Comparison of ENCODE assay signal across 12 cellular contexts in genomic region chr3:136995652-136996051, GRCh38. TPM values are rescaled to one million over a fixed set of nuclear protein-coding genes. Genes with fewer than 3 reads are reported as not detected.
DNase-seq lines count a peak whose midpoint lies in the region; ATAC-seq and TF ChIP-seq lines count a peak whose summit lies in the region.
"Had no signal": no experiment of that assay in that cellular context is flagged by ENCODE, and none has a peak within 500 bp of the region (broad histone marks: within the 10 kb centered on the region; RNA-seq: fewer than 3 reads in every experiment).

No MANE protein-coding gene starts in this region.

- no peak overlapping the region for H3K9ac ChIP-seq in Karpas-422 (ENCODE audit: low read length)

- no peak overlapping the region for H3K4me3 ChIP-seq in AG10803 (ENCODE audit: low read length)
- no peak overlapping the region for H3K4me3 ChIP-seq in ascending aorta
- H3K4me3 ChIP-seq in heart right ventricle = no peak overlapping the region
- H3K4me3 ChIP-seq in gastrocnemius medialis = no peak overlapping the region
- no peak overlapping the region for H3K4me3 ChIP-seq in Karpas-422 (ENCODE audit: low read length)

- in situ Hi-C loops in gastrocnemius medialis (cut with MboI; ENCODE audit: low sequenced_read_pairs in 4 of 4) (no loop called here), KBM-7 (cut with MboI; ENCODE audit: low pct_unique_long_range_greater_than_20kb, low sequenced_read_pairs) (loop anchor here (25.0 kb wide), 1 partner anchor 233 kb away; the partner anchor contains the start of gene STAG1)

- intact Hi-C loops in ascending aorta (cut with DNase I) (loop anchor here (1.0 to 2.0 kb wide), 2 partner anchors 133 to 243 kb away; partner anchors contain the start of genes NCK1 and STAG1), heart right ventricle (cut with DNase I) (loop anchor here in 1 of 10 donors (5.0 kb wide), 1 partner anchor 243 kb away; the partner anchor contains the start of gene STAG1), gastrocnemius medialis (cut with DNase I; ENCODE audit: low total_unique reads) (no loop called here)

- H3K9me3 ChIP-seq in ascending aorta (no peaks in the 10 kb centered on the region), heart right ventricle (peaks cover 0 to 4% (median 0%) of the 10 kb centered on the region in 11 donors), gastrocnemius medialis (no peaks in the 10 kb centered on the region), Karpas-422 (ENCODE audit: low read length) (no peaks in the 10 kb centered on the region)

- H3K4me2 ChIP-seq in Karpas-422 (ENCODE audit: low read depth, low read length, poor library complexity, severe bottlenecking) = no peak overlapping the region

- WGBS in heart right ventricle, 2 donors = 74 to 95% methylated on average over 1 of the region's 1 CpG

- H3K27ac ChIP-seq in ascending aorta = peak overlapping the region; percentile 77 to 85
- peak overlapping the region; percentile 67 to 89 (median 81) for H3K27ac ChIP-seq in heart right ventricle
- H3K27ac ChIP-seq in gastrocnemius medialis = peak overlapping the region; percentile 60 to 82 (median 78)
- no peak overlapping the region for H3K27ac ChIP-seq in Karpas-422 (ENCODE audit: low read length)

- peak; percentile 54 for DNase-seq in AG10803 (ENCODE audit: low read depth)
- DNase-seq in ascending aorta (ENCODE audit: low spot score in 2 of 2) = no peak
- no peak for DNase-seq in heart right ventricle
- no peak for DNase-seq in gastrocnemius medialis
- DNase-seq in KBM-7 = no peak
- no peak for DNase-seq in NCI-H226
- DNase-seq in D341Med (ENCODE audit: low spot score) = no peak
- no peak for DNase-seq in Karpas-422
- DNase-seq: activated CD4-positive, alpha-beta T cell treated with anti-CD3 and anti-CD28 coated beads for 1 hour; activated T-cell treated with anti-CD3 and anti-CD28 coated beads, Interleukin-2, amount 50 U/mL, for 72 hours; NCI-H1436 treated with DMSO at 0.1 percent for 48 hours had no signal

- TF ChIP-seq CTCF in AG10803 (conservative IDR thresholded peaks at IDR 0.05; ENCODE audit: low read length) (no peak), ascending aorta (IDR thresholded peaks at IDR 0.05) (no peak), heart right ventricle (IDR thresholded peaks at IDR 0.05) (no peak), gastrocnemius medialis (IDR thresholded peaks at IDR 0.05 in 4 of 5, conservative IDR thresholded peaks at IDR 0.05 in 1 of 5) (no peak)

- H3K36me3 ChIP-seq in ascending aorta (no peaks in the 10 kb centered on the region), heart right ventricle (no peaks in the 10 kb centered on the region), gastrocnemius medialis (no peaks in the 10 kb centered on the region), Karpas-422 (ENCODE audit: insufficient read depth, low read length) (no peaks in the 10 kb centered on the region; the same call in 1 of the 2 replicates)

- H3K27me3 ChIP-seq in ascending aorta (no peaks in the 10 kb centered on the region), heart right ventricle (no peaks in the 10 kb centered on the region), gastrocnemius medialis (no peaks in the 10 kb centered on the region), Karpas-422 (ENCODE audit: low read length) (no peaks in the 10 kb centered on the region)

- H4K20me1 ChIP-seq in Karpas-422 (ENCODE audit: insufficient read depth, low read depth, low read length) = no peaks in the 10 kb centered on the region

- no peaks in the 10 kb centered on the region for H3K9me2 ChIP-seq in Karpas-422 (replicated peaks; ENCODE audit: insufficient read depth, low read length)

- ATAC-seq in heart right ventricle (peak in 7 of 8 donors; percentile 31 to 75 (median 59)), gastrocnemius medialis (no peak)
- ATAC-seq: HCT116 had no signal

- no peaks in the 10 kb centered on the region for H3K79me2 ChIP-seq in Karpas-422 (ENCODE audit: low read length)

- no peak for TF ChIP-seq POLR2A in gastrocnemius medialis (IDR thresholded peaks at IDR 0.05)

- H2AFZ ChIP-seq in Karpas-422 (ENCODE audit: low read length) = no peak overlapping the region

- H3K4me1 ChIP-seq in ascending aorta (peaks cover 0 to 17% of the 10 kb centered on the region in 2 donors), heart right ventricle (peaks cover 4 to 26% (median 18%) of the 10 kb centered on the region in 9 donors), gastrocnemius medialis (peaks cover 4 to 10% of the 10 kb centered on the region in 2 donors), Karpas-422 (ENCODE audit: low read length) (no peaks in the 10 kb centered on the region)

RNA-seq across cellular contexts. Expression of gene IL20RB, which starts 37.9 kb away (rescaled TPM):
- total RNA-seq in ascending aorta (not detected), heart right ventricle (under 1 TPM in 8 of 10 donors, not detected in 2; 0.12 to 0.64 (median 0.32) TPM), gastrocnemius medialis (under 1 TPM; 0.38 to 0.63 (median 0.52) TPM)
- under 1 TPM; 0.66 to 0.71 TPM for polyA plus RNA-seq in heart right ventricle
- 1.1 and 3.2 TPM in 2 replicates for total RNA-seq in Karpas-422 (2014; rRNA removed; shearing (Covaris generic); ENCODE audit: low replicate concordance)

Comparison
In these comparisons a context has a peak if more than half of its experiments do, and no peak if none do; other contexts are left out.
1. ATAC-seq: peak in heart right ventricle (7 of 8); none in gastrocnemius medialis (0 of 2).